Comparison of ENCODE assay signal across 9 cellular contexts in genomic region chr6:111566222-111566717, GRCh38. TPM values are rescaled to one million over a fixed set of nuclear protein-coding genes. Genes with fewer than 3 reads are reported as not detected.
DNase-seq lines count a peak whose midpoint lies in the region; ATAC-seq and TF ChIP-seq lines count a peak whose summit lies in the region.
"Had no signal": no experiment of that assay in that cellular context is flagged by ENCODE, and none has a peak within 500 bp of the region (broad histone marks: within the 10 kb centered on the region; RNA-seq: fewer than 3 reads in every experiment).

No MANE protein-coding gene starts in this region.

- H3K36me3 Mint-ChIP-seq in Calu3 (ENCODE audit: insufficient read depth, unreplicated experiment), result peaks cover 37% of the 10 kb centered on the region
- H3K36me3 Mint-ChIP-seq in activated CD8-positive, alpha-beta T cell treated with anti-CD3 and anti-CD28 coated beads, Interleukin-2, amount 10 ng/mL, durations not matched to agents 7 days and 5 days (ENCODE audit: low read depth), result peaks cover 73% of the 10 kb centered on the region
- peaks cover 8 to 73% (median 30%) of the 10 kb centered on the region in 3 donors for H3K36me3 Mint-ChIP-seq in naive thymus-derived CD8-positive, alpha-beta T cell

- peaks cover 3 to 51% of the 10 kb centered on the region in 2 experiments; a peak in 2 of 3 replicates for H3K36me3 ChIP-seq in HEK293 (ENCODE audit: control insufficient read depth in 2 of 2, insufficient read depth in 1 of 2, low read length in 2 of 2)

- H3K27ac Mint-ChIP-seq in Calu3 (ENCODE audit: unreplicated experiment), result peak overlapping the region; percentile 73
- peak overlapping the region; percentile 88 for H3K27ac Mint-ChIP-seq in activated CD8-positive, alpha-beta T cell treated with anti-CD3 and anti-CD28 coated beads, Interleukin-2, amount 10 ng/mL, durations not matched to agents 7 days and 5 days
- peak overlapping the region; percentile 52 to 96 (median 88) for H3K27ac Mint-ChIP-seq in naive thymus-derived CD8-positive, alpha-beta T cell

- H3K9me3 Mint-ChIP-seq in Calu3 (ENCODE audit: low read depth, unreplicated experiment), result no peaks in the 10 kb centered on the region
- H3K9me3 Mint-ChIP-seq in activated CD8-positive, alpha-beta T cell treated with anti-CD3 and anti-CD28 coated beads, Interleukin-2, amount 10 ng/mL, durations not matched to agents 7 days and 5 days (ENCODE audit: insufficient read depth), result no peaks in the 10 kb centered on the region
- no peaks in the 10 kb centered on the region for H3K9me3 Mint-ChIP-seq in naive thymus-derived CD8-positive, alpha-beta T cell

- no peak for DNase-seq in Calu3
- no peak for DNase-seq in activated CD8-positive, alpha-beta T cell treated with anti-CD3 and anti-CD28 coated beads, Interleukin-2, amount 10 ng/mL, durations not matched to agents 7 days and 5 days
- no peak for DNase-seq in naive thymus-derived CD8-positive, alpha-beta T cell
- DNase-seq: NCI-H226 had no signal

- H3K27me3 Mint-ChIP-seq in Calu3 (ENCODE audit: unreplicated experiment), result no peaks in the 10 kb centered on the region
- H3K27me3 Mint-ChIP-seq in activated CD8-positive, alpha-beta T cell treated with anti-CD3 and anti-CD28 coated beads, Interleukin-2, amount 10 ng/mL, durations not matched to agents 7 days and 5 days (ENCODE audit: low read depth), result no peaks in the 10 kb centered on the region
- no peaks in the 10 kb centered on the region for H3K27me3 Mint-ChIP-seq in naive thymus-derived CD8-positive, alpha-beta T cell

- H3K9me3 ChIP-seq in HEK293 (ENCODE audit: control insufficient read depth, insufficient read depth, low read depth, low read length), result no peaks in the 10 kb centered on the region

- H3K4me1 ChIP-seq in HEK293 (ENCODE audit: control insufficient read depth, insufficient read depth, low read length), result peaks cover 16% of the 10 kb centered on the region

- H3K4me3 Mint-ChIP-seq in Calu3 (ENCODE audit: low read depth, unreplicated experiment), result no peak overlapping the region
- H3K4me3 Mint-ChIP-seq in activated CD8-positive, alpha-beta T cell treated with anti-CD3 and anti-CD28 coated beads, Interleukin-2, amount 10 ng/mL, durations not matched to agents 7 days and 5 days, result peak overlapping the region; percentile 60
- H3K4me3 Mint-ChIP-seq in naive thymus-derived CD8-positive, alpha-beta T cell, result peak overlapping the region; percentile 43 to 94 (median 76)

- TF ChIP-seq CTCF in Calu3 (IDR thresholded peaks at IDR 0.05; ENCODE audit: unreplicated experiment) (no peak), HEK293 (tag by site-specific recombination; IDR thresholded peaks at IDR 0.05) (no peak)

- no peak for ATAC-seq in activated CD8-positive, alpha-beta T cell treated with anti-CD3 and anti-CD28 coated beads, Interleukin-2, amount 10 ng/mL, durations not matched to agents 7 days and 5 days
- no peak for ATAC-seq in naive thymus-derived CD8-positive, alpha-beta T cell
- no peak for ATAC-seq in activated CD4-positive, CD25-positive, alpha-beta regulatory T cell treated with anti-CD3 and anti-CD28 coated beads, Interleukin-2, amount 50 U/mL, for 24 hours
- no peak for ATAC-seq in esophagus mucosa
- no peak for ATAC-seq in HG02970 (IDR thresholded peaks at IDR 0.05; ENCODE audit: low FRiP score, unreplicated experiment)
- ATAC-seq in HG03521 (IDR thresholded peaks at IDR 0.05; ENCODE audit: unreplicated experiment), result no peak

- POLR2A ChIA-PET in HEK293 (lab: Yijun Ruan, JAX), result no interaction called here
- POLR2A ChIA-PET in activated CD8-positive, alpha-beta T cell treated with anti-CD3 and anti-CD28 coated beads, Interleukin-2, amount 10 ng/mL, durations not matched to agents 7 days and 5 days (lab: Charles Lee), result interaction anchor here (0.9 to 2.2 kb wide), 3 partner anchors 8 to 82 kb away, joined by 3 to 13 read pairs (median 4); partner anchors contain the start of genes REV3L and TRAF3IP2
- POLR2A ChIA-PET in naive thymus-derived CD8-positive, alpha-beta T cell (lab: Charles Lee), result interaction anchor here (1.1 to 1.4 kb wide), 2 partner anchors 40 to 83 kb away, joined by 3 to 4 read pairs; partner anchors contain the start of genes REV3L and TRAF3IP2

- H3K27ac ChIP-seq in HEK293 (ENCODE audit: extremely low read depth, low read depth, low read length), result no peak overlapping the region; the same call in 1 of the 2 replicates

- BruUV-seq in Calu3 (replicated peaks; lab: Mats Ljungman, UMichigan), result no TSS peak

- H3K4me3 ChIP-seq in HEK293 (ENCODE audit: low read depth, low read length), result no peak overlapping the region

- no peaks in the 10 kb centered on the region for H3K4me1 Mint-ChIP-seq in Calu3 (ENCODE audit: low read depth, unreplicated experiment)
- peaks cover 48% of the 10 kb centered on the region for H3K4me1 Mint-ChIP-seq in activated CD8-positive, alpha-beta T cell treated with anti-CD3 and anti-CD28 coated beads, Interleukin-2, amount 10 ng/mL, durations not matched to agents 7 days and 5 days (ENCODE audit: low read depth)
- peaks cover 29 to 42% (median 32%) of the 10 kb centered on the region in 4 donors for H3K4me1 Mint-ChIP-seq in naive thymus-derived CD8-positive, alpha-beta T cell

- CTCF ChIA-PET in Calu3 (lab: Charles Lee) (interaction anchor here (0.5 to 0.9 kb wide), 2 partner anchors 46 to 307 kb away, joined by 3 to 5 read pairs; a partner anchor contains a TSS), HEK293 (lab: Yijun Ruan, JAX) (interaction anchor here (0.9 to 1.6 kb wide), 4 partner anchors 9 to 37 kb away, joined by 3 to 6 read pairs (median 4); no protein-coding TSS in a partner anchor)
- CTCF ChIA-PET in activated CD8-positive, alpha-beta T cell treated with anti-CD3 and anti-CD28 coated beads, Interleukin-2, amount 10 ng/mL, durations not matched to agents 7 days and 5 days (lab: Charles Lee), result interaction anchor here (1.1 to 2.5 kb wide), 9 partner anchors 20 to 555 kb away, joined by 3 to 13 read pairs (median 4); partner anchors contain the start of genes REV3L and TRAF3IP2

- intact Hi-C loops in Calu3 (cut with micrococcal nuclease; ENCODE audit: unreplicated experiment), result no loop called here

TF ChIP-seq in HEK293, 187 proteins besides CTCF, POLR2A, EP300 and RAD21:
- TF ChIP-seq ZNF37A (tag by site-specific recombination; IDR thresholded peaks at IDR 0.05) (no peak), ZBTB20 (tag by site-specific recombination; IDR thresholded peaks at IDR 0.05) (0 out of 2 replicates have a peak, but pooled peaks have one; percentile 1), MZF1 (tag by site-specific recombination; IDR thresholded peaks at IDR 0.05; ENCODE audit: borderline replicate concordance) (peak; percentile 80; the same call in 1 of the 2 replicates), ZNF341 (tag by site-specific recombination; IDR thresholded peaks at IDR 0.05; ENCODE audit: low read depth) (peak; percentile 82), EGR2 (tag by site-specific recombination; IDR thresholded peaks at IDR 0.05; ENCODE audit: low read depth) (no peak), TRIM28 (IDR thresholded peaks at IDR 0.05; ENCODE audit: borderline replicate concordance, low read length) (0 out of 2 replicates have a peak, but pooled peaks have one; percentile 26), MYNN (tag by site-specific recombination; IDR thresholded peaks at IDR 0.05; ENCODE audit: borderline replicate concordance) (0 out of 2 replicates have a peak, but pooled peaks have one; percentile 24), ZNF610 (tag by site-specific recombination; IDR thresholded peaks at IDR 0.05; ENCODE audit: borderline replicate concordance) (no peak)

RNA-seq across cellular contexts. Expression of gene TRAF3IP2, which starts 39.4 kb away (rescaled TPM):
- total RNA-seq in Calu3 (2022), result 39.2 and 42.0 TPM in 2 replicates
- 10 to 100 TPM; 22.7 to 24.4 TPM for total RNA-seq in activated CD8-positive, alpha-beta T cell treated with anti-CD3 and anti-CD28 coated beads, Interleukin-2, amount 10 ng/mL, durations not matched to agents 7 days and 5 days
- total RNA-seq in naive thymus-derived CD8-positive, alpha-beta T cell, result 10 to 100 TPM; 16.4 to 17.1 TPM
- polyA plus RNA-seq in naive thymus-derived CD8-positive, alpha-beta T cell, result 10 to 100 TPM in 2 of 3 donors, 1 to 10 TPM in 1; 9.4 to 20.1 (median 17.0) TPM
- total RNA-seq in esophagus mucosa, result 68.5 TPM
